In the genomic region with DNA sequence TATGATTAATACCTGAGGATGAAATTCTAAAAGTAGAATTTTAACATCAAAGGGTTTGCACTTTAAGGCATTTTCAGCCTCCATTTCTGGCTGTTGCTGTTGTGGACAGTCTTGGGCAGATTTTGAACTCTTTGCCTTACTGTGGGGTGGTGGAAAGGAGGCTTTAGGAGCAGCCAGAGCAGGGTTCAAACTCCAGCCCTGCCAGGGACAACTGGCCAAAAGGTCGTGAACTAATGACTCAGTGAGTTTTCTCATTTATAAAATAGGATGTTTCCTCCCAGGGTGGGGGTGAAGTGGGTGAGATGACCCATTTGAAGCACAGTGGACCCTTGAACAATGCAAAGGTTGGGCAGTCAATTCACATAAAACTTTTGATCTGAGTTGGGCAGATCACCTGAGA, we compare ENCODE assay signal across 1 cellular context.
TF ChIP-seq lines count a peak whose summit lies in the region.

No MANE protein-coding gene starts in this region.

TF ChIP-seq in GM23338, 12 proteins besides CTCF, POLR2A, EP300 and RAD21 (continued from another document):
- TF ChIP-seq, protein P1, sequence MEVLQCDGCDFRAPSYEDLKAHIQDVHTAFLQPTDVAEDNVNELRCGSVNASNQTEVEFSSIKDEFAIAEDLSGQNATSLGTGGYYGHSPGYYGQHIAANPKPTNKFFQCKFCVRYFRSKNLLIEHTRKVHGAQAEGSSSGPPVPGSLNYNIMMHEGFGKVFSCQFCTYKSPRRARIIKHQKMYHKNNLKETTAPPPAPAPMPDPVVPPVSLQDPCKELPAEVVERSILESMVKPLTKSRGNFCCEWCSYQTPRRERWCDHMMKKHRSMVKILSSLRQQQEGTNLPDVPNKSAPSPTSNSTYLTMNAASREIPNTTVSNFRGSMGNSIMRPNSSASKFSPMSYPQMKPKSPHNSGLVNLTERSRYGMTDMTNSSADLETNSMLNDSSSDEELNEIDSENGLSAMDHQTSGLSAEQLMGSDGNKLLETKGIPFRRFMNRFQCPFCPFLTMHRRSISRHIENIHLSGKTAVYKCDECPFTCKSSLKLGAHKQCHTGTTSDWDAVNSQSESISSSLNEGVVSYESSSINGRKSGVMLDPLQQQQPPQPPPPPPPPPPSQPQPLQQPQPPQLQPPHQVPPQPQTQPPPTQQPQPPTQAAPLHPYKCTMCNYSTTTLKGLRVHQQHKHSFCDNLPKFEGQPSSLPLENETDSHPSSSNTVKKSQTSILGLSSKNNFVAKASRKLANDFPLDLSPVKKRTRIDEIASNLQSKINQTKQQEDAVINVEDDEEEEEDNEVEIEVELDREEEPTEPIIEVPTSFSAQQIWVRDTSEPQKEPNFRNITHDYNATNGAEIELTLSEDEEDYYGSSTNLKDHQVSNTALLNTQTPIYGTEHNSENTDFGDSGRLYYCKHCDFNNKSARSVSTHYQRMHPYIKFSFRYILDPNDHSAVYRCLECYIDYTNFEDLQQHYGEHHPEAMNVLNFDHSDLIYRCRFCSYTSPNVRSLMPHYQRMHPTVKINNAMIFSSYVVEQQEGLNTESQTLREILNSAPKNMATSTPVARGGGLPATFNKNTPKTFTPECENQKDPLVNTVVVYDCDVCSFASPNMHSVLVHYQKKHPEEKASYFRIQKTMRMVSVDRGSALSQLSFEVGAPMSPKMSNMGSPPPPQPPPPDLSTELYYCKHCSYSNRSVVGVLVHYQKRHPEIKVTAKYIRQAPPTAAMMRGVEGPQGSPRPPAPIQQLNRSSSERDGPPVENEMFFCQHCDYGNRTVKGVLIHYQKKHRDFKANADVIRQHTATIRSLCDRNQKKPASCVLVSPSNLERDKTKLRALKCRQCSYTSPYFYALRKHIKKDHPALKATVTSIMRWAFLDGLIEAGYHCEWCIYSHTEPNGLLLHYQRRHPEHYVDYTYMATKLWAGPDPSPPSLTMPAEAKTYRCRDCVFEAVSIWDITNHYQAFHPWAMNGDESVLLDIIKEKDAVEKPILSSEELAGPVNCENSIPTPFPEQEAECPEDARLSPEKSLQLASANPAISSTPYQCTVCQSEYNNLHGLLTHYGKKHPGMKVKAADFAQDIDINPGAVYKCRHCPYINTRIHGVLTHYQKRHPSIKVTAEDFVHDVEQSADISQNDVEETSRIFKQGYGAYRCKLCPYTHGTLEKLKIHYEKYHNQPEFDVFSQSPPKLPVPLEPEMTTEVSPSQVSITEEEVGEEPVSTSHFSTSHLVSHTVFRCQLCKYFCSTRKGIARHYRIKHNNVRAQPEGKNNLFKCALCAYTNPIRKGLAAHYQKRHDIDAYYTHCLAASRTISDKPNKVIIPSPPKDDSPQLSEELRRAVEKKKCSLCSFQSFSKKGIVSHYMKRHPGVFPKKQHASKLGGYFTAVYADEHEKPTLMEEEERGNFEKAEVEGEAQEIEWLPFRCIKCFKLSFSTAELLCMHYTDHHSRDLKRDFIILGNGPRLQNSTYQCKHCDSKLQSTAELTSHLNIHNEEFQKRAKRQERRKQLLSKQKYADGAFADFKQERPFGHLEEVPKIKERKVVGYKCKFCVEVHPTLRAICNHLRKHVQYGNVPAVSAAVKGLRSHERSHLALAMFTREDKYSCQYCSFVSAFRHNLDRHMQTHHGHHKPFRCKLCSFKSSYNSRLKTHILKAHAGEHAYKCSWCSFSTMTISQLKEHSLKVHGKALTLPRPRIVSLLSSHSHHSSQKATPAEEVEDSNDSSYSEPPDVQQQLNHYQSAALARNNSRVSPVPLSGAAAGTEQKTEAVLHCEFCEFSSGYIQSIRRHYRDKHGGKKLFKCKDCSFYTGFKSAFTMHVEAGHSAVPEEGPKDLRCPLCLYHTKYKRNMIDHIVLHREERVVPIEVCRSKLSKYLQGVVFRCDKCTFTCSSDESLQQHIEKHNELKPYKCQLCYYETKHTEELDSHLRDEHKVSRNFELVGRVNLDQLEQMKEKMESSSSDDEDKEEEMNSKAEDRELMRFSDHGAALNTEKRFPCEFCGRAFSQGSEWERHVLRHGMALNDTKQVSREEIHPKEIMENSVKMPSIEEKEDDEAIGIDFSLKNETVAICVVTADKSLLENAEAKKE (CRISPR knock-in tag; IDR thresholded peaks at IDR 0.05): no peak
- TF ChIP-seq EZH2phosphoT487 (IDR thresholded peaks at IDR 0.05; ENCODE audit: unreplicated experiment) (no peak), REST (IDR thresholded peaks at IDR 0.05; ENCODE audit: unreplicated experiment) (no peak), ZNF114 (CRISPR knock-in tag; IDR thresholded peaks at IDR 0.05) (no peak), EZH2 (IDR thresholded peaks at IDR 0.05; ENCODE audit: low read depth, unreplicated experiment) (no peak), NANOG (IDR thresholded peaks at IDR 0.05; ENCODE audit: borderline replicate concordance) (no peak), JUNB (IDR thresholded peaks at IDR 0.05; ENCODE audit: unreplicated experiment) (no peak), STAT1 (IDR thresholded peaks at IDR 0.05; ENCODE audit: unreplicated experiment) (no peak), ZNF331 (CRISPR knock-in tag; IDR thresholded peaks at IDR 0.05; ENCODE audit: low read depth) (no peak)
TF ChIP-seq in GM23338: peak in this region for 0.
